12 cellular contexts compared by ENCODE assay signal in genomic region chr1:30756206-30756544, GRCh38. TPM values are rescaled to one million over a fixed set of nuclear protein-coding genes. Genes with fewer than 3 reads are reported as not detected.
A peak's percentile ranks its signal among the peaks of the same experiment; 100 is the strongest.
DNase-seq lines count a peak whose midpoint lies in the region; ATAC-seq, FAIRE-seq and TF ChIP-seq lines count a peak whose summit lies in the region.
"Had no signal": no experiment of that assay in that cellular context is flagged by ENCODE, and none has a peak within 500 bp of the region (broad histone marks: within the 10 kb centered on the region; RNA-seq: fewer than 3 reads in every experiment).

No MANE protein-coding gene starts in this region.

- POLR2A ChIA-PET in SK-N-SH (lab: Yijun Ruan, JAX) (no interaction called here), PC-3 (lab: Charles Lee; ENCODE audit: unreplicated experiment) (no interaction called here), endothelial cell of umbilical vein (lab: Charles Lee) (no interaction called here)

- no peak overlapping the region for H3K27ac Mint-ChIP-seq in chondrocyte (ENCODE audit: unreplicated experiment)

- H3K36me3 ChIP-seq in SK-N-SH (replicated peaks in 1 of 2; ENCODE audit: control insufficient read depth in 1 of 2, insufficient read depth in 2 of 2, low read length in 1 of 2) (no peaks in the 10 kb centered on the region), PC-3 (ENCODE audit: low read depth, low read length) (no peaks in the 10 kb centered on the region), endothelial cell of umbilical vein (ENCODE audit: control insufficient read depth in 2 of 2, extremely low read depth in 1 of 2, insufficient read depth in 2 of 2, low read length in 2 of 2) (no peaks in the 10 kb centered on the region), smooth muscle cell (ENCODE audit: low read depth) (no peaks in the 10 kb centered on the region)

- intact Hi-C loops in PC-3 (cut with micrococcal nuclease) (no loop called here), endothelial cell of umbilical vein (cut with micrococcal nuclease) (loop anchor here (1.0 kb wide), 2 partner anchors 11 to 38 kb away; no protein-coding TSS in a partner anchor)

- H3K79me2 ChIP-seq in SK-N-SH (ENCODE audit: insufficient read depth) (no peaks in the 10 kb centered on the region), PC-3 (ENCODE audit: low read length) (no peaks in the 10 kb centered on the region), endothelial cell of umbilical vein (ENCODE audit: control insufficient read depth, insufficient read depth, low read length) (peaks cover 30% of the 10 kb centered on the region), smooth muscle cell (ENCODE audit: low read depth) (no peaks in the 10 kb centered on the region)

- no peaks in the 10 kb centered on the region for H3F3A ChIP-seq in SK-N-SH (replicated peaks; ENCODE audit: insufficient read depth)
- H3F3A ChIP-seq in PC-3 (ENCODE audit: low read length, unreplicated experiment), result no peaks in the 10 kb centered on the region
- H3F3A ChIP-seq in smooth muscle cell (ENCODE audit: low read depth), result peaks cover 12% of the 10 kb centered on the region

- no peak overlapping the region for H3K9ac ChIP-seq in SK-N-SH
- no peak overlapping the region for H3K9ac ChIP-seq in PC-3 (ENCODE audit: low read length)
- H3K9ac ChIP-seq in endothelial cell of umbilical vein (replicated peaks; ENCODE audit: extremely low read depth, insufficient read depth, low read length), result no peak overlapping the region
- no peak overlapping the region for H3K9ac ChIP-seq in smooth muscle cell (ENCODE audit: low read depth)

- H3K9me3 Mint-ChIP-seq in chondrocyte (ENCODE audit: low read depth), result no peaks in the 10 kb centered on the region

- DNase-seq in SK-N-SH, result no peak
- DNase-seq in PC-3, result no peak
- DNase-seq in endothelial cell of umbilical vein (ENCODE audit: low read depth, low spot score), result no peak
- DNase-seq in smooth muscle cell (lab: John Stamatoyannopoulos, UW; ENCODE audit: unreplicated experiment), result no peak
- no peak for DNase-seq in central memory CD4-positive, alpha-beta T cell
- no peak for DNase-seq in chondrocyte (ENCODE audit: low spot score)
- no peak for DNase-seq in MV-4-11 (lab: John Stamatoyannopoulos, UW)
- DNase-seq: NCI-H510A treated with DMSO at 0.1 percent for 48 hours had no signal

- peaks cover 6% of the 10 kb centered on the region for H3K27me3 Mint-ChIP-seq in chondrocyte (ENCODE audit: low read depth)

- no peak for TF ChIP-seq EP300 in SK-N-SH (IDR thresholded peaks at IDR 0.05; ENCODE audit: borderline replicate concordance in 1 of 2, low read depth in 1 of 2, low read length in 1 of 2)

- H3K27ac ChIP-seq in SK-N-SH (ENCODE audit: low read depth in 2 of 2, low read length in 1 of 2) (no peak overlapping the region), PC-3 (ENCODE audit: low read length) (no peak overlapping the region), endothelial cell of umbilical vein (ENCODE audit: insufficient read depth, low read depth, low read length) (peak overlapping the region; percentile 95), smooth muscle cell (ENCODE audit: low read depth) (peak overlapping the region; percentile 95)

- H3K27me3 ChIP-seq in SK-N-SH (ENCODE audit: insufficient read depth), result no peaks in the 10 kb centered on the region
- H3K27me3 ChIP-seq in PC-3 (ENCODE audit: low read length), result no peaks in the 10 kb centered on the region
- H3K27me3 ChIP-seq in endothelial cell of umbilical vein (ENCODE audit: control insufficient read depth in 2 of 2, insufficient read depth in 2 of 2, low read length in 2 of 2), result no peaks in the 10 kb centered on the region
- no peaks in the 10 kb centered on the region for H3K27me3 ChIP-seq in smooth muscle cell (ENCODE audit: low read depth)

- no peak overlapping the region for H2AFZ ChIP-seq in SK-N-SH (ENCODE audit: low read depth)
- H2AFZ ChIP-seq in PC-3 (ENCODE audit: low read length), result no peak overlapping the region
- H2AFZ ChIP-seq in endothelial cell of umbilical vein (ENCODE audit: low read depth, low read length), result no peak overlapping the region
- H2AFZ ChIP-seq in smooth muscle cell (ENCODE audit: low read depth), result no peak overlapping the region

- TF ChIP-seq POLR2A in endothelial cell of umbilical vein (IDR thresholded peaks at IDR 0.05; ENCODE audit: low read depth, low read length), result no peak

- no peak for ATAC-seq in SK-N-SH treated with all-trans-retinoic acid at 6 μM for 48 hours
- no peak for ATAC-seq in PC-3

- H4K20me1 ChIP-seq in SK-N-SH (ENCODE audit: insufficient read depth) (no peaks in the 10 kb centered on the region), PC-3 (ENCODE audit: low read length) (no peaks in the 10 kb centered on the region), endothelial cell of umbilical vein (replicated peaks; ENCODE audit: control insufficient read depth, extremely low read depth, insufficient read depth, low read length) (no peaks in the 10 kb centered on the region), smooth muscle cell (ENCODE audit: low read depth) (peaks cover 3% of the 10 kb centered on the region)

- H3K4me3 Mint-ChIP-seq in chondrocyte (ENCODE audit: unreplicated experiment), result no peak overlapping the region

- no TSS peak for BruUV-seq in PC-3 (replicated peaks; lab: Mats Ljungman, UMichigan)
- no TSS peak for BruUV-seq in endothelial cell of umbilical vein (replicated peaks; lab: Mats Ljungman, UMichigan)

- dilution Hi-C loops in endothelial cell of umbilical vein (cut with MboI; ENCODE audit: extremely low pct_ligation_motif_present, low sequenced_read_pairs), result no loop called here

- H3K9me2 ChIP-seq in SK-N-SH (no peaks in the 10 kb centered on the region), PC-3 (replicated peaks; ENCODE audit: low read length) (no peaks in the 10 kb centered on the region)

- no peak for FAIRE-seq in endothelial cell of umbilical vein (lab: Jason Lieb, UNC)

- WGBS in SK-N-SH (ENCODE audit: low lambda C conversion rate), result 93% methylated on average over 3 of the region's 4 CpGs
- WGBS in smooth muscle cell (ENCODE audit: low lambda C conversion rate), result 92% methylated on average over 4 of the region's 4 CpGs

- H3K9me3 ChIP-seq in SK-N-SH (no peaks in the 10 kb centered on the region), PC-3 (ENCODE audit: low read length) (no peaks in the 10 kb centered on the region), endothelial cell of umbilical vein (replicated peaks; ENCODE audit: control insufficient read depth, insufficient read depth, low read length) (no peaks in the 10 kb centered on the region), smooth muscle cell (replicated peaks; ENCODE audit: low read depth) (no peaks in the 10 kb centered on the region)

- no peaks in the 10 kb centered on the region for H3K9me1 ChIP-seq in endothelial cell of umbilical vein (replicated peaks; ENCODE audit: control insufficient read depth, extremely low read depth, insufficient read depth, low read length)

- CTCF ChIA-PET in SK-N-SH (lab: Yijun Ruan, JAX), result interaction anchor here (0.9 to 4.7 kb wide), 5 partner anchors 10 to 102 kb away, joined by 3 to 24 read pairs (median 5); no protein-coding TSS in a partner anchor
- CTCF ChIA-PET in PC-3 (lab: Charles Lee), result no interaction called here
- CTCF ChIA-PET in endothelial cell of umbilical vein (lab: Charles Lee), result interaction anchor here (1.0 to 3.8 kb wide), 5 partner anchors 13 to 38 kb away, joined by 3 to 38 read pairs (median 7); no protein-coding TSS in a partner anchor

- H3K4me1 ChIP-seq in SK-N-SH (ENCODE audit: control insufficient read depth in 1 of 2, insufficient read depth in 2 of 2, low read depth in 1 of 2, low read length in 1 of 2) (peaks cover 0 to 5% of the 10 kb centered on the region in 2 experiments; a peak in 2 of 4 replicates), PC-3 (ENCODE audit: insufficient read depth, low read length) (peaks cover 18% of the 10 kb centered on the region), endothelial cell of umbilical vein (ENCODE audit: control insufficient read depth, extremely low read depth, insufficient read depth, low read length) (peaks cover 31% of the 10 kb centered on the region), smooth muscle cell (ENCODE audit: low read depth) (no peaks in the 10 kb centered on the region)

- H3K4me2 ChIP-seq in SK-N-SH (0 out of 2 replicates have a peak overlapping the region, but pooled peaks have one; percentile 27), PC-3 (ENCODE audit: low read length) (peak overlapping the region; percentile 46), endothelial cell of umbilical vein (ENCODE audit: insufficient read depth, low read length) (peak overlapping the region; percentile 93), smooth muscle cell (no peak overlapping the region)

- peaks cover 12% of the 10 kb centered on the region for H3K4me1 Mint-ChIP-seq in chondrocyte (ENCODE audit: low read depth)

- TF ChIP-seq CTCF in SK-N-SH (IDR thresholded peaks at IDR 0.05), result no peak
- TF ChIP-seq CTCF in PC-3 (conservative IDR thresholded peaks at IDR 0.05; ENCODE audit: low read depth, low read length), result no peak
- TF ChIP-seq CTCF in endothelial cell of umbilical vein (IDR thresholded peaks at IDR 0.05; ENCODE audit: extremely low read depth in 1 of 2, insufficient read depth in 1 of 2, low read depth in 1 of 2, low read length in 2 of 2), result no peak
- no peak for TF ChIP-seq CTCF in smooth muscle cell (IDR thresholded peaks at IDR 0.05; ENCODE audit: borderline replicate concordance, insufficient read depth, poor library complexity, severe bottlenecking)
- TF ChIP-seq CTCF in chondrocyte (IDR thresholded peaks at IDR 0.05), result no peak

- H3K4me3 ChIP-seq in SK-N-SH (ENCODE audit: low read depth in 2 of 2, low read length in 1 of 2), result no peak overlapping the region
- H3K4me3 ChIP-seq in PC-3 (ENCODE audit: low read length), result no peak overlapping the region
- H3K4me3 ChIP-seq in endothelial cell of umbilical vein (replicated peaks in 1 of 3; ENCODE audit: insufficient read depth in 1 of 3, low read depth in 1 of 3, low read length in 3 of 3), result peak overlapping the region in 1 of 3 experiments; percentile 25
- no peak overlapping the region for H3K4me3 ChIP-seq in smooth muscle cell

- no peaks in the 10 kb centered on the region for H3K36me3 Mint-ChIP-seq in chondrocyte (ENCODE audit: low read depth)

- no peak for TF ChIP-seq RAD21 in SK-N-SH (IDR thresholded peaks at IDR 0.05; ENCODE audit: low read length)

RNA-seq across cellular contexts. Expression of gene LAPTM5, which starts 1.4 kb away (rescaled TPM):
- polyA plus RNA-seq in SK-N-SH (2012; rRNA removed), result 1.0 and 1.1 TPM in 2 replicates
- polyA plus RNA-seq in SK-N-SH (2012; cell fraction: cytosol; rRNA removed), result 0.85 and 0.89 TPM in 2 replicates
- polyA plus RNA-seq in SK-N-SH (2012; cell fraction: nucleus; rRNA removed), result 0.30 and 0.38 TPM in 2 replicates
- not detected in 2 replicates for total RNA-seq in PC-3 (2014; rRNA removed)
- total RNA-seq in endothelial cell of umbilical vein, result 73.0 and 95.2 TPM in 2 replicates
- 83.4 and 98.9 TPM in 2 replicates for polyA plus RNA-seq in endothelial cell of umbilical vein
- polyA plus RNA-seq in endothelial cell of umbilical vein (2011; cell fraction: cytosol; rRNA removed), result 72.2 and 80.1 TPM in 2 replicates
- polyA plus RNA-seq in endothelial cell of umbilical vein (2011; cell fraction: nucleus; rRNA removed), result 31.8 and 35.0 TPM in 2 replicates
- polyA plus RNA-seq in endothelial cell of umbilical vein (2012), result 72.6 and 111 TPM in 2 replicates
- polyA minus RNA-seq in endothelial cell of umbilical vein, result 112 and 124 TPM in 2 replicates
- not detected for polyA minus RNA-seq in endothelial cell of umbilical vein (2011; cell fraction: cytosol; rRNA and poly(A)+ RNA removed)
- 12.2 and 16.6 TPM in 2 replicates for polyA minus RNA-seq in endothelial cell of umbilical vein (2011; cell fraction: nucleus; rRNA and poly(A)+ RNA removed)
- total RNA-seq in smooth muscle cell, result 0.49 and 1.4 TPM in 2 replicates
- polyA plus RNA-seq in smooth muscle cell, result 0.63 and 1.6 TPM in 2 replicates
- total RNA-seq in chondrocyte, result 0.15 to 0.17 TPM in 2 of 3 replicates, not detected in the other
- total RNA-seq: G401 had no signal

RNA-seq across cellular contexts. Expression of gene MATN1, which starts 32.8 kb away (rescaled TPM):
- 0.15 and 0.23 TPM in 2 replicates for polyA plus RNA-seq in SK-N-SH (2012; rRNA removed)
- polyA plus RNA-seq in SK-N-SH (2012; cell fraction: cytosol; rRNA removed), result 0.05 and 0.09 TPM in 2 replicates
- polyA plus RNA-seq in SK-N-SH (2012; cell fraction: nucleus; rRNA removed), result 1.3 and 1.4 TPM in 2 replicates
- total RNA-seq in PC-3 (2014; rRNA removed), result 0.63 TPM in 1 of 2 replicates, not detected in the other
- total RNA-seq in endothelial cell of umbilical vein, result 0.29 TPM in 1 of 2 replicates, not detected in the other
- 0.13 and 0.36 TPM in 2 replicates for polyA plus RNA-seq in endothelial cell of umbilical vein
- 0.03 and 0.04 TPM in 2 replicates for polyA plus RNA-seq in endothelial cell of umbilical vein (2011; cell fraction: cytosol; rRNA removed)
- polyA plus RNA-seq in endothelial cell of umbilical vein (2011; cell fraction: nucleus; rRNA removed), result 0.41 and 0.69 TPM in 2 replicates
- polyA plus RNA-seq in endothelial cell of umbilical vein (2012), result 0.16 TPM in 1 of 2 replicates, not detected in the other
- polyA minus RNA-seq in endothelial cell of umbilical vein, result 0.19 and 0.51 TPM in 2 replicates
- not detected for polyA minus RNA-seq in endothelial cell of umbilical vein (2011; cell fraction: cytosol; rRNA and poly(A)+ RNA removed)
- not detected in 2 replicates for polyA minus RNA-seq in endothelial cell of umbilical vein (2011; cell fraction: nucleus; rRNA and poly(A)+ RNA removed)
- total RNA-seq in smooth muscle cell, result 0.36 and 2.0 TPM in 2 replicates
- 0.40 and 0.61 TPM in 2 replicates for polyA plus RNA-seq in smooth muscle cell
- 0.19 to 0.82 TPM (median 0.47 TPM) in 3 replicates for total RNA-seq in chondrocyte
- total RNA-seq: HT1080, left lobe of liver had no signal

Comparison
In these comparisons a context has a peak if more than half of its experiments do, and no peak if none do; other contexts are left out.
1. H3K27ac ChIP-seq: peak in endothelial cell of umbilical vein (single experiment) and smooth muscle cell (single experiment); none in SK-N-SH (0 of 2) and PC-3 (single experiment).
2. RNA of gene LAPTM5, which starts 1.4 kb away (total RNA-seq): 73.0 to 95.2 TPM in endothelial cell of umbilical vein; 0.49 to 1.4 TPM in smooth muscle cell, 0.15 to 0.17 TPM in chondrocyte and not detected in PC-3; every median in the first group is over 10 times any median in the second.